In the genomic region with DNA sequence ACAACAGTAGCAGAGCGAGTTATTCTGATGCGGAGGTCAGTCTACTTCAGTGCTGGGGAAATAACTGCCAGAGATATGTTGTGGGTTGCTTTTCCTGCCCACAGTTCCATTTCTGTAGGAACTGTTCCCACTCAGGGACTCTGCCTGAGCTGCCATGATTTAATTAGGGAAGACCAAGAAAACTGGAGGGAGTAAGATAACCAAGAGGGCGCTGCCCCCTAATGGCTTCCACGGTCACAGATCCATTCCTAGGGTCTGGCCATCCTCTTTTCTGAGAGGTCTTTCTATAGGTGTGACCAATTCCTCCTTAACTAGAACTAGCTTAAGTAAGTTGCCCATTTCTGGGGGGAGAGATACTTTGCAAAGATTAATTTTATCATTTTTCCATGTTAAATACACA, we compare ENCODE assay signal across 9 cellular contexts.
A peak's percentile ranks its signal among the peaks of the same experiment; 100 is the strongest.
DNase-seq lines count a peak whose midpoint lies in the region; ATAC-seq and TF ChIP-seq lines count a peak whose summit lies in the region.
"Had no signal": no experiment of that assay in that cellular context is flagged by ENCODE, and none has a peak within 500 bp of the region (broad histone marks: within the 10 kb centered on the region; RNA-seq: fewer than 3 reads in every experiment).

No MANE protein-coding gene starts in this region.

- no peak overlapping the region for H2BK15ac ChIP-seq in IMR-90 (ENCODE audit: low read depth, low read length)

- H4K91ac ChIP-seq in IMR-90 (ENCODE audit: insufficient read depth, low read depth, low read length): no peak overlapping the region

- TF ChIP-seq RAD21 in IMR-90 (IDR thresholded peaks at IDR 0.05; ENCODE audit: low read length): peak; percentile 47

- no peaks in the 10 kb centered on the region; a peak in 1 of 4 replicates for H3K79me1 ChIP-seq in IMR-90 (ENCODE audit: low read depth in 1 of 2, low read length in 2 of 2)

- no peak overlapping the region for H4K5ac ChIP-seq in IMR-90 (ENCODE audit: low read depth, low read length)

- H3K4ac ChIP-seq in IMR-90 (ENCODE audit: low read depth, low read length): no peak overlapping the region

- peaks cover 0 to 7% (median 0%) of the 10 kb centered on the region in 11 experiments; a peak in 2 of 22 replicates for H3K36me3 ChIP-seq in BLaER1 treated with 17β-estradiol and CSF1 and Interleukin-3, amounts not matched to agents 10 nM and 100 nM
- H3K36me3 ChIP-seq in IMR-90 (ENCODE audit: control insufficient read depth, insufficient read depth, low read length) (no peaks in the 10 kb centered on the region), prostate gland (no peaks in the 10 kb centered on the region)

- H2BK20ac ChIP-seq in IMR-90 (ENCODE audit: low read depth, low read length): no peak overlapping the region

- ATAC-seq in IMR-90 (ENCODE audit: low read depth): peak; percentile 69

- H3K4me2 ChIP-seq in BLaER1 treated with 17β-estradiol and CSF1 and Interleukin-3, amounts not matched to agents 10 nM and 100 nM: peak overlapping the region in 9 of 11 experiments; percentile 3 to 72 (median 57); a peak in 16 of 22 replicates
- H3K4me2 ChIP-seq in IMR-90 (ENCODE audit: low read depth, low read length): no peak overlapping the region

- no peaks in the 10 kb centered on the region for H3K27me3 ChIP-seq in BLaER1 treated with 17β-estradiol and CSF1 and Interleukin-3, amounts not matched to agents 10 nM and 100 nM
- H3K27me3 ChIP-seq in IMR-90 (ENCODE audit: control insufficient read depth, insufficient read depth, low read length) (no peaks in the 10 kb centered on the region), prostate gland (replicated peaks; ENCODE audit: insufficient read depth) (no peaks in the 10 kb centered on the region)

- no peak overlapping the region for H2BK120ac ChIP-seq in IMR-90 (ENCODE audit: low read depth, low read length)

- TF ChIP-seq CTCF in IMR-90 (conservative IDR thresholded peaks at IDR 0.05; ENCODE audit: low read depth, low read length) (peak; percentile 40), prostate gland (IDR thresholded peaks at IDR 0.05) (peak in 1 of 4 experiments; percentile 16)

- CTCF ChIA-PET in IMR-90 (lab: Yijun Ruan, JAX): interaction anchor here (0.6 to 4.1 kb wide), 4 partner anchors 8 to 296 kb away, joined by 3 to 17 read pairs (median 3); no protein-coding TSS in a partner anchor

- H4K20me1 ChIP-seq in BLaER1 treated with 17β-estradiol and CSF1 and Interleukin-3, amounts not matched to agents 10 nM and 100 nM: peaks cover 0 to 3% (median 0%) of the 10 kb centered on the region in 11 experiments; a peak in 2 of 22 replicates
- H4K20me1 ChIP-seq in IMR-90 (ENCODE audit: insufficient read depth, low read length): no peaks in the 10 kb centered on the region; the same call in 1 of the 2 replicates

- peaks cover 0 to 13% (median 7%) of the 10 kb centered on the region in 11 experiments; a peak in 9 of 22 replicates for H3K9me3 ChIP-seq in BLaER1 treated with 17β-estradiol and CSF1 and Interleukin-3, amounts not matched to agents 10 nM and 100 nM (replicated peaks in 1 of 11)
- H3K9me3 ChIP-seq in IMR-90 (ENCODE audit: control insufficient read depth, insufficient read depth, low read length) (no peaks in the 10 kb centered on the region), prostate gland (no peaks in the 10 kb centered on the region)

- no peak overlapping the region for H2AK9ac ChIP-seq in IMR-90 (replicated peaks; ENCODE audit: low read depth, low read length, poor library complexity)

- H3K23ac ChIP-seq in IMR-90 (ENCODE audit: low read depth, low read length): no peak overlapping the region

- H3K56ac ChIP-seq in IMR-90 (ENCODE audit: extremely low read depth, insufficient read depth, low read length): no peak overlapping the region

- H4K8ac ChIP-seq in IMR-90 (ENCODE audit: low read depth in 2 of 2, low read length in 2 of 2): no peak overlapping the region

- no peak overlapping the region for H3K18ac ChIP-seq in IMR-90 (ENCODE audit: low read depth, low read length)

- H3K14ac ChIP-seq in IMR-90 (replicated peaks; ENCODE audit: low read depth, low read length): no peak overlapping the region

- DNase-seq in IMR-90 (peak; percentile 25), SK-N-DZ (ENCODE audit: low spot score) (peak; percentile 87), iPS-NIHi7 (ENCODE audit: extremely low spot score) (peak; percentile 69), prostate gland (ENCODE audit: low spot score) (no peak), SIG-M5 treated with dmso at 0.1 percent for 504 hours (lab: John Stamatoyannopoulos, UW; ENCODE audit: unreplicated experiment) (no peak)
- DNase-seq in activated CD4-positive, alpha-beta T cell treated with anti-CD3 and anti-CD28 coated beads for 4 hours: no peak
- no peak for DNase-seq in effector CD4-positive, alpha-beta T cell
- DNase-seq: activated CD4-positive, alpha-beta T cell treated with anti-CD3 and anti-CD28 coated beads, Interleukin-2, amount 10 ng/mL, durations not matched to agents 7 days and 5 days had no signal

- H3K4me1 ChIP-seq in BLaER1 treated with 17β-estradiol and CSF1 and Interleukin-3, amounts not matched to agents 10 nM and 100 nM: peaks cover 19 to 59% (median 43%) of the 10 kb centered on the region in 10 experiments
- no peaks in the 10 kb centered on the region for H3K4me1 ChIP-seq in IMR-90 (ENCODE audit: control insufficient read depth, insufficient read depth, low read length)
- H3K4me1 ChIP-seq in prostate gland (replicated peaks): no peaks in the 10 kb centered on the region

- H3K27ac ChIP-seq in BLaER1 treated with 17β-estradiol and CSF1 and Interleukin-3, amounts not matched to agents 10 nM and 100 nM: no peak overlapping the region
- H3K27ac ChIP-seq in IMR-90 (ENCODE audit: insufficient read depth, low read length) (no peak overlapping the region), prostate gland (no peak overlapping the region)

- in situ Hi-C loops in IMR-90 (cut with MboI; ENCODE audit: low sequenced_read_pairs): no loop called here

- POLR2A ChIA-PET in IMR-90 (lab: Charles Lee; ENCODE audit: unreplicated experiment): no interaction called here

- intact Hi-C loops in IMR-90 (cut with micrococcal nuclease): loop anchor here (2.0 to 5.0 kb wide), 2 partner anchors 333 to 494 kb away; no protein-coding TSS in a partner anchor
- intact Hi-C loops in prostate gland (cut with DNase I): loop anchor here (5.0 kb wide), 2 partner anchors 124 to 514 kb away; no protein-coding TSS in a partner anchor

- no TSS peak for BruUV-seq in IMR-90 (replicated peaks; lab: Mats Ljungman, UMichigan)

- no peak overlapping the region for H2BK5ac ChIP-seq in IMR-90 (ENCODE audit: low read depth, low read length, poor library complexity, severe bottlenecking)

- dilution Hi-C loops in IMR-90 (cut with HindIII; ENCODE audit: low sequenced_read_pairs, unreplicated experiment): no loop called here

- H3K4me3 ChIP-seq in BLaER1 treated with 17β-estradiol and CSF1 and Interleukin-3, amounts not matched to agents 10 nM and 100 nM: no peak overlapping the region
- H3K4me3 ChIP-seq in IMR-90 (ENCODE audit: insufficient read depth, low read depth, low read length) (no peak overlapping the region), prostate gland (no peak overlapping the region)

- no peaks in the 10 kb centered on the region for H3K9me1 ChIP-seq in IMR-90 (ENCODE audit: insufficient read depth, low read length)

- TF ChIP-seq POLR2A in IMR-90 (IDR thresholded peaks at IDR 0.05; ENCODE audit: low read depth, low read length): no peak
- no peak for TF ChIP-seq POLR2A in prostate gland (IDR thresholded peaks at IDR 0.05)

- H3K9ac ChIP-seq in BLaER1 treated with 17β-estradiol and CSF1 and Interleukin-3, amounts not matched to agents 10 nM and 100 nM: no peak overlapping the region
- H3K9ac ChIP-seq in IMR-90 (ENCODE audit: low read depth, low read length): no peak overlapping the region

- WGBS in IMR-90 (ENCODE audit: extremely low coverage in 2 of 2, insufficient read length in 1 of 2), 2 experiments: no CpG with 5 or more reads among the region's 4 CpGs
- 75% methylated on average over 4 of the region's 4 CpGs for WGBS in prostate gland

- no peak overlapping the region for H2AFZ ChIP-seq in IMR-90 (replicated peaks; ENCODE audit: low read length, poor library complexity)

- H2AK5ac ChIP-seq in IMR-90 (ENCODE audit: low read depth, low read length): no peak overlapping the region

TF ChIP-seq in IMR-90, 13 proteins besides CTCF, POLR2A, EP300 and RAD21:
- TF ChIP-seq MAZ (IDR thresholded peaks at IDR 0.05; ENCODE audit: borderline replicate concordance, low read depth, low read length) (no peak), CHD1 (IDR thresholded peaks at IDR 0.05; ENCODE audit: low read depth, low read length) (no peak), MAFK (IDR thresholded peaks at IDR 0.05; ENCODE audit: low read depth, low read length) (no peak), RFX5 (IDR thresholded peaks at IDR 0.05; ENCODE audit: low read depth, low read length) (no peak), NFE2L2 (IDR thresholded peaks at IDR 0.05; ENCODE audit: low read depth, low read length) (no peak), SMC3 (IDR thresholded peaks at IDR 0.05; ENCODE audit: low read depth, low read length) (no peak; the same call in 1 of the 2 replicates), RCOR1 (IDR thresholded peaks at IDR 0.05; ENCODE audit: insufficient replicate concordance, low read length) (no peak), CEBPB (IDR thresholded peaks at IDR 0.05; ENCODE audit: low read depth, low read length) (no peak), BHLHE40 (IDR thresholded peaks at IDR 0.05; ENCODE audit: low read depth, low read length) (no peak), MXI1 (IDR thresholded peaks at IDR 0.05; ENCODE audit: borderline replicate concordance, low read depth, low read length) (no peak), FOS (IDR thresholded peaks at IDR 0.05; ENCODE audit: low read depth, low read length) (no peak)
- TF ChIP-seq, protein P1, sequence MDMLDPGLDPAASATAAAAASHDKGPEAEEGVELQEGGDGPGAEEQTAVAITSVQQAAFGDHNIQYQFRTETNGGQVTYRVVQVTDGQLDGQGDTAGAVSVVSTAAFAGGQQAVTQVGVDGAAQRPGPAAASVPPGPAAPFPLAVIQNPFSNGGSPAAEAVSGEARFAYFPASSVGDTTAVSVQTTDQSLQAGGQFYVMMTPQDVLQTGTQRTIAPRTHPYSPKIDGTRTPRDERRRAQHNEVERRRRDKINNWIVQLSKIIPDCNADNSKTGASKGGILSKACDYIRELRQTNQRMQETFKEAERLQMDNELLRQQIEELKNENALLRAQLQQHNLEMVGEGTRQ (IDR thresholded peaks at IDR 0.05; ENCODE audit: low read depth, low read length): no peak
- TF ChIP-seq, protein P2, sequence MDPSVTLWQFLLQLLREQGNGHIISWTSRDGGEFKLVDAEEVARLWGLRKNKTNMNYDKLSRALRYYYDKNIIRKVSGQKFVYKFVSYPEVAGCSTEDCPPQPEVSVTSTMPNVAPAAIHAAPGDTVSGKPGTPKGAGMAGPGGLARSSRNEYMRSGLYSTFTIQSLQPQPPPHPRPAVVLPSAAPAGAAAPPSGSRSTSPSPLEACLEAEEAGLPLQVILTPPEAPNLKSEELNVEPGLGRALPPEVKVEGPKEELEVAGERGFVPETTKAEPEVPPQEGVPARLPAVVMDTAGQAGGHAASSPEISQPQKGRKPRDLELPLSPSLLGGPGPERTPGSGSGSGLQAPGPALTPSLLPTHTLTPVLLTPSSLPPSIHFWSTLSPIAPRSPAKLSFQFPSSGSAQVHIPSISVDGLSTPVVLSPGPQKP (IDR thresholded peaks at IDR 0.05; ENCODE audit: borderline replicate concordance, low read depth, low read length): no peak
TF ChIP-seq in IMR-90: peak in this region for 0.

Comparison
In these comparisons a context has a peak if more than half of its experiments do, and no peak if none do; other contexts are left out.
1. DNase-seq: peak in IMR-90 (single experiment), SK-N-DZ (single experiment) and iPS-NIHi7 (single experiment); none in activated CD4-positive, alpha-beta T cell treated with anti-CD3 and anti-CD28 coated beads for 4 hours (0 of 2), prostate gland (single experiment), effector CD4-positive, alpha-beta T cell (single experiment) and SIG-M5 treated with dmso at 0.1 percent for 504 hours (single experiment).